Comparison of ENCODE assay signal across 8 cellular contexts in the genomic region with DNA sequence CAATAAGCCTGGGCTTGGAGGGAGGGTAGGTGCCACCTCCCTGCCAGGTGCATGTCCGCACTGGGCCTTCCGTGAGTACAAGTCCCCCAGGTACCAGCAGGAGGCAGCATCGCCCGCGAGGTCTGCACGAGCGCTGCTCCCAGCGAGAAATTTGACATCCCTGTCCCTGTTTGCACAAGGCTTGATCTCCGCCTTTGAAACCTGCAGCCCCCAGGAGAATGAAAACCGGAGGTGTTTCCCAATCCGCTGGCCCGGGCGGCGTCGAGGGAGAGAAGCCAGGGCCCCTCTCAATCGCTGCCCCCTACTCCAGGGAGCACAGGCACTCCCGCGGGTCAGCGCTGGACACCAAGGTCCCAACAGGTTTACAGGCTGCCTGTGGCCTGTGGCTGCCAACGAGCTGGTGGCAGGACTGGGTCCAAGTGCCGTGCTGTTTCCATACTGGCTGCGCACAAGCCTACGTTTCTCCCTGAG. TPM values are rescaled to one million over a fixed set of nuclear protein-coding genes. Genes with fewer than 3 reads are reported as not detected.
A peak's percentile ranks its signal among the peaks of the same experiment; 100 is the strongest.
DNase-seq lines count a peak whose midpoint lies in the region; ATAC-seq and TF ChIP-seq lines count a peak whose summit lies in the region.

No MANE protein-coding gene starts in this region.

- no peaks in the 10 kb centered on the region for H4K20me1 ChIP-seq in DOHH2 (ENCODE audit: control insufficient read depth, insufficient read depth, low read depth, low read length)
- no peaks in the 10 kb centered on the region for H4K20me1 ChIP-seq in PC-3 (ENCODE audit: low read length)

- H3K9me2 ChIP-seq in DOHH2 (replicated peaks; ENCODE audit: control insufficient read depth, low read length) (no peaks in the 10 kb centered on the region), PC-3 (replicated peaks; ENCODE audit: low read length) (no peaks in the 10 kb centered on the region)

- CTCF ChIA-PET in PC-3 (lab: Charles Lee), result interaction anchor here (0.5 kb wide), 1 partner anchor 141 kb away, joined by 4 read pairs; no protein-coding TSS in a partner anchor

- no peaks in the 10 kb centered on the region for H3K36me3 ChIP-seq in DOHH2 (ENCODE audit: control insufficient read depth, low read length)
- H3K36me3 ChIP-seq in PC-3 (ENCODE audit: low read depth, low read length), result no peaks in the 10 kb centered on the region

- H3K36me3 Mint-ChIP-seq in HFFc6 (ENCODE audit: low read depth), result peaks cover 6% of the 10 kb centered on the region; the same call in 1 of the 2 replicates

- H3F3A ChIP-seq in DOHH2 (ENCODE audit: control insufficient read depth, insufficient read depth) (no peaks in the 10 kb centered on the region), PC-3 (ENCODE audit: low read length, unreplicated experiment) (no peaks in the 10 kb centered on the region)

- TF ChIP-seq CTCF in DOHH2 (IDR thresholded peaks at IDR 0.05; ENCODE audit: low read depth, low read length, poor library complexity, severe bottlenecking) (peak; percentile 70), HFFc6 (IDR thresholded peaks at IDR 0.05) (peak; percentile 77), PC-3 (conservative IDR thresholded peaks at IDR 0.05; ENCODE audit: low read depth, low read length) (peak; percentile 85)

- H3K79me2 ChIP-seq in DOHH2 (ENCODE audit: control insufficient read depth, low read length) (no peaks in the 10 kb centered on the region), PC-3 (ENCODE audit: low read length) (no peaks in the 10 kb centered on the region)

- H3K4me1 Mint-ChIP-seq in HFFc6 (ENCODE audit: low read depth), result peaks cover 40% of the 10 kb centered on the region

- WGBS in right cardiac atrium, result 4% methylated on average over 23 of the region's 23 CpGs

- no peak overlapping the region for H3K4me3 ChIP-seq in DOHH2 (ENCODE audit: low read length)
- no peak overlapping the region; the same call in 1 of the 2 replicates for H3K4me3 ChIP-seq in PC-3 (ENCODE audit: low read length)
- no peak overlapping the region for H3K4me3 ChIP-seq in right cardiac atrium (ENCODE audit: low read length)

- H3K27me3 Mint-ChIP-seq in HFFc6 (ENCODE audit: insufficient read depth), result peaks cover 17% of the 10 kb centered on the region

- BruUV-seq in PC-3 (replicated peaks; lab: Mats Ljungman, UMichigan), result no TSS peak

- POLR2A ChIA-PET in PC-3 (lab: Charles Lee; ENCODE audit: unreplicated experiment), result no interaction called here

- no peak overlapping the region for H3K27ac ChIP-seq in DOHH2 (ENCODE audit: low read depth, low read length)
- no peak overlapping the region for H3K27ac ChIP-seq in PC-3 (ENCODE audit: low read length)
- H3K27ac ChIP-seq in right cardiac atrium (ENCODE audit: low read length), result no peak overlapping the region

- H3K27me3 ChIP-seq in DOHH2 (ENCODE audit: control insufficient read depth, low read length) (peaks cover 34% of the 10 kb centered on the region), PC-3 (ENCODE audit: low read length) (no peaks in the 10 kb centered on the region), right cardiac atrium (ENCODE audit: control insufficient read depth, insufficient read depth) (no peaks in the 10 kb centered on the region)

- intact Hi-C loops in PC-3 (cut with micrococcal nuclease) (no loop called here), right cardiac atrium (cut with DNase I) (no loop called here)

- peak overlapping the region; percentile 65 for H2AFZ ChIP-seq in PC-3 (ENCODE audit: low read length)

- H3K9me3 ChIP-seq in DOHH2 (ENCODE audit: control insufficient read depth, insufficient read depth, low read length) (no peaks in the 10 kb centered on the region), PC-3 (ENCODE audit: low read length) (no peaks in the 10 kb centered on the region), right cardiac atrium (ENCODE audit: control insufficient read depth, low read length) (no peaks in the 10 kb centered on the region)

- no peak overlapping the region for H3K9ac ChIP-seq in PC-3 (ENCODE audit: low read length)

- H3K4me3 Mint-ChIP-seq in HFFc6, result peak overlapping the region; percentile 50; the same call in 1 of the 2 replicates

- peak; percentile 79 for ATAC-seq in PC-3
- ATAC-seq in right cardiac atrium, result peak in 1 of 2 donors; percentile 23
- no peak for ATAC-seq in GM21360 (IDR thresholded peaks at IDR 0.05; ENCODE audit: unreplicated experiment)

- H3K9me3 Mint-ChIP-seq in HFFc6, result no peaks in the 10 kb centered on the region

- no peak for DNase-seq in HFFc6
- DNase-seq in PC-3, result peak; percentile 77
- DNase-seq in activated naive CD4-positive, alpha-beta T cell treated with Interleukin-2 at 50 U/mL for 16 hours, result peak; percentile 87
- DNase-seq in right cardiac atrium, result peak in 2 of 3 donors; percentile 76 to 80
- peak; percentile 76 to 85 (median 80) for DNase-seq in stimulated activated CD4-positive, alpha-beta T cell treated with anti-CD3 and anti-CD28 coated beads, Interleukin-12 subunit alpha, Interleukin-12 subunit beta, amount 100 ng/mL, for 48 hours (ENCODE audit: low read depth in 2 of 3, low spot score in 1 of 3)
- no peak for DNase-seq in COLO829 (ENCODE audit: low spot score)

- no peak overlapping the region for H3K27ac Mint-ChIP-seq in HFFc6

- H3K4me1 ChIP-seq in DOHH2 (ENCODE audit: control insufficient read depth, low read length) (peaks cover 9% of the 10 kb centered on the region; the same call in 1 of the 2 replicates), PC-3 (ENCODE audit: insufficient read depth, low read length) (peaks cover 10% of the 10 kb centered on the region), right cardiac atrium (ENCODE audit: control insufficient read depth, insufficient read depth, low read length) (peaks cover 6% of the 10 kb centered on the region)

- H3K4me2 ChIP-seq in DOHH2 (ENCODE audit: low read length) (no peak overlapping the region), PC-3 (ENCODE audit: low read length) (peak overlapping the region; percentile 75)

RNA-seq across cellular contexts. Expression of a gene that starts 1.0 kb away (rescaled TPM):
- 10 to 100 TPM in 5 of 6 experiments, 1 to 10 TPM in 1; 7.8 to 17.1 (median 16.5) TPM for total RNA-seq in HFFc6 (2021; fragmentation: NEBNext Ultra II Directional; extraction: Animal tissue kit (Norgen Biotek cat#: 25700))
- 1.0 and 1.1 TPM in 2 replicates for total RNA-seq in PC-3 (2014; rRNA removed)
- total RNA-seq in right cardiac atrium, result 1 to 10 TPM; 1.6 to 2.8 (median 2.3) TPM
- polyA plus RNA-seq in right cardiac atrium, result 2.0 TPM

RNA-seq across cellular contexts. Expression of a gene that starts 18.8 kb away (rescaled TPM):
- total RNA-seq in HFFc6 (2021; fragmentation: NEBNext Ultra II Directional; extraction: Animal tissue kit (Norgen Biotek cat#: 25700)), result 100 to 1,000 TPM; 769 to 963 (median 885) TPM
- 32.0 and 34.2 TPM in 2 replicates for total RNA-seq in PC-3 (2014; rRNA removed)
- total RNA-seq in right cardiac atrium, result 100 to 1,000 TPM; 200 to 347 (median 278) TPM
- polyA plus RNA-seq in right cardiac atrium, result 289 TPM

Comparison
In these comparisons a context has a peak if more than half of its experiments do, and no peak if none do; other contexts are left out.
1. DNase-seq: peak in PC-3 (single experiment), activated naive CD4-positive, alpha-beta T cell treated with Interleukin-2 at 50 U/mL for 16 hours (single experiment), right cardiac atrium (2 of 3) and stimulated activated CD4-positive, alpha-beta T cell treated with anti-CD3 and anti-CD28 coated beads, Interleukin-12 subunit alpha, Interleukin-12 subunit beta, amount 100 ng/mL, for 48 hours (3 of 3); none in HFFc6 (single experiment) and COLO829 (single experiment).
2. Peak in every context shown above with its lines, with median percentiles within 50 percentile points of each other: CTCF ChIP-seq.